In the genomic region with DNA sequence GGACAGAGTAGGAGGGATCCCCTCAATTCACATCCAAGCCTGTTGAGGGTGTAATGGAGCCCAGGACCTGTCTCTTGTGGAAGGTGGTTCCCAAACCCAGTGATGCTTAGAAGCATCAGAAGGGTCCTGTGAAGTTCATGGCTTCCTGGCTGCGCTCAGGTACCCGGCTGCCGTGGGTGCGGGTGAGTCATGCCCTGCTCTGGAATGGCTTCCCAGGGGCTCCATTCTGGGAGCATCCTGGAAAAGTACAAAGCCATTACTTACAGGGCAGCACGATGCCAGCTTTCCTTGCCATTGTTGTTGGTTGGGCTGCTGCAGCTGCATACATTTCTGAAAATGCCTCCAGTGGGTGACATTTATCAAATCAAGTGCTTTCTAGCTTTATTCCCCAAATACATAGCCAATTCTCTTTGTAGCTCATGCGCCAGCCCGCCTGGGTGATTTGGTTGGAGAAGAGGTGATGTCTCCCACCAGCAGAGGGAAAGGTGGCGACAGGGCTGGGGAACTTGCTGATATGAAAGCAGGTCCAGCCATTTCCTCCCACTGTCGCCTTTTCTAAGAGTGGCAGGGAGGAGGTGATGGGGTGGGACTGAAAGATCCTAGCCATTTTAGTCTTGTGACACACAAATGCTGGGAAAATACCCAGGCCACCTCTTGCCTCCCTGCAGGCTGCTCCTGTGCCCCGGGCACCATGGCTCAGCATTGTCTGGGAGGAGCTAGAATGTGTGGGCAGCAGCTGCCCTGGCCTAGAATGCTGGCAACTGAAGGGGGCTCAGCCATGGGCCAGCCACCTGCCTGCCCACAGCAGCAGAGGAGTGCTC, we compare ENCODE assay signal across 28 cellular contexts.
DNase-seq lines count a peak whose midpoint lies in the region; ATAC-seq, FAIRE-seq and TF ChIP-seq lines count a peak whose summit lies in the region.
"Had no signal": no experiment of that assay in that cellular context is flagged by ENCODE, and none has a peak within 500 bp of the region (broad histone marks: within the 10 kb centered on the region; RNA-seq: fewer than 3 reads in every experiment).

No MANE protein-coding gene starts in this region.

- FAIRE-seq in GM19239 (lab: Jason Lieb, UNC): no peak
- FAIRE-seq: RCC 7860 had no signal

- H3K9me3 ChIP-seq in sigmoid colon: no peaks in the 10 kb centered on the region
- H3K9me3 ChIP-seq: gastroesophageal sphincter, HAP-1, left lung, thoracic aorta had no signal

- H3K9me3 Mint-ChIP-seq in effector memory CD8-positive, alpha-beta T cell: peaks cover 0 to 3% of the 10 kb centered on the region in 2 donors

- TF ChIP-seq CTCF in sigmoid colon (IDR thresholded peaks at IDR 0.05): no peak

- DNase-seq in activated CD8-positive, alpha-beta memory T cell treated with anti-CD3 and anti-CD28 coated beads, Interleukin-2, amount 50 U/mL, for 4 hours: peak; percentile 1
- DNase-seq in activated CD8-positive, alpha-beta memory T cell treated with anti-CD3 and anti-CD28 coated beads for 24 hours: no peak
- peak; percentile 46 for DNase-seq in M059J (ENCODE audit: low read depth)
- no peak for DNase-seq in effector memory CD8-positive, alpha-beta T cell
- peak; percentile 49 for DNase-seq in sigmoid colon
- DNase-seq in GM19239 (ENCODE audit: insufficient read length, low spot score): no peak
- no peak for DNase-seq in anterior cingulate cortex (lab: John Stamatoyannopoulos, UW)
- DNase-seq: activated CD4-positive, alpha-beta T cell treated with anti-CD3 and anti-CD28 coated beads for 1 hour; activated CD8-positive, alpha-beta T cell treated with anti-CD3 and anti-CD28 coated beads, Interleukin-2, amount 10 ng/mL, durations not matched to agents 7 days and 5 days; activated effector memory CD4-positive, alpha-beta T cell treated with Interleukin-2 at 50 U/mL for 16 hours; caudate nucleus; DMS153; left lung; NCI-H1092 treated with DMSO at 0.1 percent for 48 hours; NCI-H1930; NCI-H2227 treated with DMSO at 0.1 percent for 48 hours; NCI-H526 treated with DMSO at 0.1 percent for 48 hours; stimulated activated naive CD8-positive, alpha-beta T cell treated with anti-CD3 and anti-CD28 coated beads, Interleukin-15, Interleukin-2, amounts not matched to agents 100 U/mL and 50 U/mL, for 24 hours; T-helper 17 cell had no signal

- peaks cover 8 to 10% of the 10 kb centered on the region in 2 donors for H3K27me3 Mint-ChIP-seq in effector memory CD8-positive, alpha-beta T cell
- H3K27me3 Mint-ChIP-seq: activated naive CD8-positive, alpha-beta T cell had no signal

- no peaks in the 10 kb centered on the region for H3K36me3 ChIP-seq in sigmoid colon
- H3K36me3 ChIP-seq: gastroesophageal sphincter, HAP-1, left lung, thoracic aorta had no signal

- intact Hi-C loops in sigmoid colon (cut with DNase I): no loop called here

- no peaks in the 10 kb centered on the region for H3K4me1 ChIP-seq in sigmoid colon
- H3K4me1 ChIP-seq: gastroesophageal sphincter, HAP-1, left lung, parathyroid adenoma had no signal

- 81 to 86% methylated on average over 10 of the region's 10 CpGs for WGBS in sigmoid colon, 2 donors

- H3K36me3 Mint-ChIP-seq in effector memory CD8-positive, alpha-beta T cell (ENCODE audit: insufficient read depth): no peaks in the 10 kb centered on the region
- H3K36me3 Mint-ChIP-seq: activated naive CD8-positive, alpha-beta T cell; IgD-negative memory B cell had no signal

- H3K4me3 ChIP-seq in sigmoid colon: no peak overlapping the region
- H3K4me3 ChIP-seq: gastroesophageal sphincter, HAP-1, left lung, thoracic aorta had no signal

- no peak for TF ChIP-seq EP300 in sigmoid colon (IDR thresholded peaks at IDR 0.05)

- no peaks in the 10 kb centered on the region for H3K27me3 ChIP-seq in sigmoid colon
- H3K27me3 ChIP-seq: left lung had no signal

- peak overlapping the region in 1 of 2 donors; percentile 9 for H3K4me3 Mint-ChIP-seq in effector memory CD8-positive, alpha-beta T cell
- H3K4me3 Mint-ChIP-seq: activated CD8-positive, alpha-beta T cell treated with anti-CD3 and anti-CD28 coated beads, Interleukin-2, amount 10 ng/mL, durations not matched to agents 7 days and 5 days; activated naive CD8-positive, alpha-beta T cell; B cell; IgD-negative memory B cell; T-helper 17 cell had no signal

- no peak overlapping the region for H3K27ac ChIP-seq in sigmoid colon
- H3K27ac ChIP-seq: gastroesophageal sphincter, parathyroid adenoma, thoracic aorta had no signal

- no peak for TF ChIP-seq POLR2A in sigmoid colon (IDR thresholded peaks at IDR 0.05)

- H3K4me1 Mint-ChIP-seq in effector memory CD8-positive, alpha-beta T cell (ENCODE audit: low read depth in 2 of 2): peaks cover 7 to 9% of the 10 kb centered on the region in 2 donors
- H3K4me1 Mint-ChIP-seq: B cell, T-helper 17 cell had no signal

- H3K27ac Mint-ChIP-seq in effector memory CD8-positive, alpha-beta T cell: peak overlapping the region; percentile 24 to 68
- H3K27ac Mint-ChIP-seq: activated CD8-positive, alpha-beta T cell treated with anti-CD3 and anti-CD28 coated beads, Interleukin-2, amount 10 ng/mL, durations not matched to agents 7 days and 5 days; activated naive CD8-positive, alpha-beta T cell; B cell; IgD-negative memory B cell; T-helper 17 cell had no signal

- ATAC-seq in effector memory CD8-positive, alpha-beta T cell (replicated peaks): no peak
- no peak for ATAC-seq in GM19328 (IDR thresholded peaks at IDR 0.05; ENCODE audit: unreplicated experiment)
- ATAC-seq: activated CD8-positive, alpha-beta T cell treated with anti-CD3 and anti-CD28 coated beads, Interleukin-2, amount 10 ng/mL, durations not matched to agents 7 days and 5 days; gastroesophageal sphincter; left lung; stimulated activated naive CD8-positive, alpha-beta T cell treated with anti-CD3 and anti-CD28 coated beads, Interleukin-15, Interleukin-2, amounts not matched to agents 100 U/mL and 50 U/mL, for 24 hours; T-helper 17 cell had no signal

Comparison
In these comparisons a context has a peak if more than half of its experiments do, and no peak if none do; other contexts are left out.
1. DNase-seq: peak in activated CD8-positive, alpha-beta memory T cell treated with anti-CD3 and anti-CD28 coated beads, Interleukin-2, amount 50 U/mL, for 4 hours (single experiment), M059J (single experiment) and sigmoid colon (single experiment); none in activated CD8-positive, alpha-beta memory T cell treated with anti-CD3 and anti-CD28 coated beads for 24 hours (single experiment), effector memory CD8-positive, alpha-beta T cell (0 of 3), GM19239 (single experiment) and anterior cingulate cortex (0 of 58).